14 cellular contexts compared by ENCODE assay signal in the genomic region with DNA sequence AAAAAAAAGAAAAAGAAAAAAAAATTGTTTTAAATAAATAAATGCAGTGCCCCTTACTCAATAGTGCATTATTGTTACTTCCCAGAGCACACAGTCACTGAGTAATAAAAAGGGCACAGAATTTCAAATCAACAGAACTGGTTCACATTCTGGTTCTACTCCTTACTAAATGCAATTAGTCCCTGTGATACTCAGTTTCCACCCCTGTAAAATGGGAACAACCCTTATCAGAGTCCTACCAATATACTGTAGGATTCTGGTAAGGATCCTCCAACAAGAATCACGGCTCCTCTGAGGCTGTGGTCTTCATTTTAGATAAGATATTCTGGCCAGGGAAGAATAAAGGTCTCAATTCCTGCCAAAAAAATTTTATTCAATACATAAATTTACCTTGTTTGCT. TPM values are rescaled to one million over a fixed set of nuclear protein-coding genes. Genes with fewer than 3 reads are reported as not detected.
A peak's percentile ranks its signal among the peaks of the same experiment; 100 is the strongest.
DNase-seq lines count a peak whose midpoint lies in the region; ATAC-seq and TF ChIP-seq lines count a peak whose summit lies in the region.
"Had no signal": no experiment of that assay in that cellular context is flagged by ENCODE, and none has a peak within 500 bp of the region (broad histone marks: within the 10 kb centered on the region; RNA-seq: fewer than 3 reads in every experiment).

No MANE protein-coding gene starts in this region.

- no peak overlapping the region for H3K4me3 ChIP-seq in HCT116 (replicated peaks in 1 of 2; ENCODE audit: low read depth in 1 of 2, low read length in 2 of 2)
- H3K4me3 ChIP-seq in adrenal gland, result no peak overlapping the region
- H3K4me3 ChIP-seq in mesendoderm (ENCODE audit: low read length), result no peak overlapping the region
- H3K4me3 ChIP-seq in testis, result no peak overlapping the region
- H3K4me3 ChIP-seq: pancreas had no signal

- no peaks in the 10 kb centered on the region for H3K9me3 Mint-ChIP-seq in natural killer cell
- H3K9me3 Mint-ChIP-seq: activated CD4-positive, alpha-beta T cell treated with anti-CD3 and anti-CD28 coated beads, Interleukin-2, amount 10 ng/mL, durations not matched to agents 24 days and 14 days; CD8-positive, alpha-beta memory T cell had no signal

- H2BK5ac ChIP-seq in mesendoderm (ENCODE audit: low read length), result no peak overlapping the region

- peaks cover 56 to 68% of the 10 kb centered on the region in 2 experiments for H3K4me1 ChIP-seq in HCT116 (ENCODE audit: control insufficient read depth in 1 of 2, insufficient read depth in 2 of 2, low read length in 2 of 2)
- H3K4me1 ChIP-seq in adrenal gland (replicated peaks in 1 of 2), result peaks cover 24 to 65% of the 10 kb centered on the region in 2 donors
- peaks cover 20% of the 10 kb centered on the region for H3K4me1 ChIP-seq in mesendoderm (ENCODE audit: control insufficient read depth, low read depth, low read length)
- peaks cover 32% of the 10 kb centered on the region for H3K4me1 ChIP-seq in testis

- H4K8ac ChIP-seq in mesendoderm (ENCODE audit: low read depth, low read length), result no peak overlapping the region

- H3K9ac ChIP-seq in HCT116 (ENCODE audit: low read length) (peak overlapping the region; percentile 5; the same call in 1 of the 2 replicates), mesendoderm (ENCODE audit: low read length) (no peak overlapping the region)

- H3K4me3 Mint-ChIP-seq in natural killer cell, result no peak overlapping the region
- H3K4me3 Mint-ChIP-seq: activated CD4-positive, alpha-beta T cell treated with anti-CD3 and anti-CD28 coated beads, Interleukin-2, amount 10 ng/mL, durations not matched to agents 24 days and 14 days had no signal

- no peak overlapping the region for H3K4ac ChIP-seq in mesendoderm (ENCODE audit: low read depth, low read length)

- H3K79me2 ChIP-seq in HCT116 (ENCODE audit: insufficient read depth, low read length), result no peaks in the 10 kb centered on the region
- peaks cover 58% of the 10 kb centered on the region for H3K79me2 ChIP-seq in mesendoderm (ENCODE audit: control insufficient read depth, insufficient read depth, low read length)

- H3K36me3 ChIP-seq in HCT116 (ENCODE audit: control insufficient read depth in 1 of 2, insufficient read depth in 2 of 2, low read length in 2 of 2) (peaks cover 0 to 3% of the 10 kb centered on the region in 2 experiments; a peak in 1 of 4 replicates), adrenal gland (replicated peaks in 1 of 2) (peaks cover 0 to 10% of the 10 kb centered on the region in 2 donors), mesendoderm (ENCODE audit: control insufficient read depth, insufficient read depth, low read length) (peaks cover 23% of the 10 kb centered on the region), testis (ENCODE audit: low read depth, missing control alignments) (no peaks in the 10 kb centered on the region)
- H3K36me3 ChIP-seq: pancreas had no signal

- no peak overlapping the region for H2BK120ac ChIP-seq in mesendoderm (ENCODE audit: low read depth, low read length)

- peak overlapping the region; percentile 32 for H3K18ac ChIP-seq in mesendoderm (ENCODE audit: low read length)

- CTCF ChIA-PET in HCT116 (lab: Charles Lee), result interaction anchor here (1.3 kb wide), 1 partner anchor 9 kb away, joined by 4 read pairs; no protein-coding TSS in a partner anchor

- peaks cover 20 to 36% of the 10 kb centered on the region in 2 donors for H3K27me3 Mint-ChIP-seq in natural killer cell (ENCODE audit: low read depth in 2 of 2)

- intact Hi-C loops in HCT116 (cut with micrococcal nuclease) (no loop called here), adrenal gland (cut with DNase I) (no loop called here), testis (cut with DNase I; ENCODE audit: low total_unique reads) (no loop called here), natural killer cell (cut with micrococcal nuclease) (no loop called here)

- peaks cover 41% of the 10 kb centered on the region for H3K79me1 ChIP-seq in mesendoderm (ENCODE audit: low read length)

- peaks cover 17 to 22% of the 10 kb centered on the region in 2 donors for H3K4me1 Mint-ChIP-seq in natural killer cell

- no peak overlapping the region for H3K27ac Mint-ChIP-seq in natural killer cell
- H3K27ac Mint-ChIP-seq: activated CD4-positive, alpha-beta T cell treated with anti-CD3 and anti-CD28 coated beads, Interleukin-2, amount 10 ng/mL, durations not matched to agents 24 days and 14 days had no signal

- no peak for TF ChIP-seq CTCF in HCT116 (IDR thresholded peaks at IDR 0.05 in 2 of 3, conservative IDR thresholded peaks at IDR 0.05 in 1 of 3; ENCODE audit: borderline replicate concordance in 1 of 3, insufficient read depth in 1 of 3, low read depth in 2 of 3, low read length in 2 of 3)
- TF ChIP-seq CTCF in adrenal gland (IDR thresholded peaks at IDR 0.05), result no peak
- TF ChIP-seq CTCF in testis (IDR thresholded peaks at IDR 0.05), result no peak
- TF ChIP-seq CTCF in natural killer cell (IDR thresholded peaks at IDR 0.05), result no peak

- no peak overlapping the region for H4K5ac ChIP-seq in mesendoderm (ENCODE audit: low read length)

- H3K9me3 ChIP-seq in HCT116 (ENCODE audit: control insufficient read depth in 1 of 2, insufficient read depth in 1 of 2, low read depth in 1 of 2, low read length in 2 of 2) (no peaks in the 10 kb centered on the region), adrenal gland (replicated peaks in 1 of 3) (no peaks in the 10 kb centered on the region), testis (no peaks in the 10 kb centered on the region)
- H3K9me3 ChIP-seq: pancreas had no signal

- H3K36me3 Mint-ChIP-seq in natural killer cell, result no peaks in the 10 kb centered on the region
- H3K36me3 Mint-ChIP-seq: CD8-positive, alpha-beta memory T cell had no signal

- no peaks in the 10 kb centered on the region for H4K20me1 ChIP-seq in HCT116 (ENCODE audit: insufficient read depth)

- H2AK5ac ChIP-seq in mesendoderm (ENCODE audit: low read length), result no peak overlapping the region

- no peak overlapping the region for H3K23ac ChIP-seq in mesendoderm (ENCODE audit: low read length)

- H2AFZ ChIP-seq in HCT116 (ENCODE audit: low read depth, low read length, poor library complexity, severe bottlenecking), result no peak overlapping the region

- TF ChIP-seq RAD21 in HCT116 (IDR thresholded peaks at IDR 0.05; ENCODE audit: low read depth), result no peak

- RAD21 ChIA-PET in HCT116 (lab: Charles Lee; ENCODE audit: low non-redundant PET in 1 of 2, low total read pairs in 2 of 2, uncharacterized antibody in 2 of 2, unreplicated experiment in 2 of 2), result no interaction called here

- TF ChIP-seq POLR2A in HCT116 (IDR thresholded peaks at IDR 0.05; ENCODE audit: borderline replicate concordance, extremely low read depth, insufficient read depth, insufficient read length) (no peak), adrenal gland (IDR thresholded peaks at IDR 0.05) (no peak), testis (IDR thresholded peaks at IDR 0.05) (no peak)

- DNase-seq in HCT116 (ENCODE audit: low read depth, low spot score) (no peak), adrenal gland (no peak), mesendoderm (no peak), testis (no peak), DMS53 treated with DMSO at 0.1 percent for 48 hours (lab: John Stamatoyannopoulos, UW; ENCODE audit: unreplicated experiment) (no peak), natural killer cell (no peak), NK-92 (lab: John Stamatoyannopoulos, UW; ENCODE audit: unreplicated experiment) (no peak), AML-193 (lab: John Stamatoyannopoulos, UW) (no peak)
- DNase-seq: activated CD4-positive, alpha-beta T cell treated with anti-CD3 and anti-CD28 coated beads, Interleukin-2, amount 10 ng/mL, durations not matched to agents 24 days and 14 days; anterior cingulate cortex; CD8-positive, alpha-beta memory T cell; effector CD4-positive, alpha-beta T cell; head of caudate nucleus; pancreas had no signal

- H2BK15ac ChIP-seq in mesendoderm (replicated peaks; ENCODE audit: low read depth), result no peak overlapping the region

- no peak overlapping the region for H3K4me2 ChIP-seq in HCT116 (ENCODE audit: low read length)
- H3K4me2 ChIP-seq in mesendoderm (ENCODE audit: low read length), result no peak overlapping the region

- H3K56ac ChIP-seq in mesendoderm (ENCODE audit: low read length), result no peak overlapping the region

- BruUV-seq in HCT116 (replicated peaks; lab: Mats Ljungman, UMichigan), result no TSS peak

- POLR2A ChIA-PET in HCT116 (lab: Charles Lee), result no interaction called here

- 72 to 83% (median 76%) methylated on average over 1 of the region's 1 CpG for WGBS in adrenal gland, 4 donors
- WGBS in mesendoderm (ENCODE audit: extremely low coverage, insufficient coverage, low lambda C conversion rate), result no CpG with 5 or more reads among the region's 1 CpG
- 61 to 63% methylated on average over 1 of the region's 1 CpG for WGBS in testis, 2 donors

- H3K27me3 ChIP-seq in HCT116 (ENCODE audit: insufficient read depth, low read length) (no peaks in the 10 kb centered on the region), adrenal gland (no peaks in the 10 kb centered on the region), mesendoderm (ENCODE audit: insufficient read depth, low read length, poor library complexity) (no peaks in the 10 kb centered on the region), testis (no peaks in the 10 kb centered on the region)
- H3K27me3 ChIP-seq: pancreas had no signal

- H3K27ac ChIP-seq in HCT116 (ENCODE audit: low read depth, low read length) (no peak overlapping the region), adrenal gland (peak overlapping the region; percentile 51 to 82 (median 75)), mesendoderm (ENCODE audit: low read depth, low read length) (no peak overlapping the region), testis (peak overlapping the region; percentile 18 to 79)

- H3K9me2 ChIP-seq in HCT116 (ENCODE audit: insufficient read depth), result no peaks in the 10 kb centered on the region

- no peak for ATAC-seq in HCT116
- no peak for ATAC-seq in natural killer cell
- ATAC-seq: pancreas had no signal

TF ChIP-seq in HCT116, 20 proteins besides CTCF, POLR2A, EP300 and RAD21 (continues in another document):
- no peak for TF ChIP-seq EZH2 (IDR thresholded peaks at IDR 0.05)

RNA-seq across cellular contexts. Expression of a gene that starts 50.7 kb away (rescaled TPM):
- total RNA-seq in HCT116 (2021; ENCODE audit: unreplicated experiment) (77.8 TPM), adrenal gland (100 to 1,000 TPM in 6 of 8 donors, 10 to 100 TPM in 2; 73.6 to 404 (median 111) TPM), testis (100 to 1,000 TPM in 1 of 2 donors, 10 to 100 TPM in 1; 76.9 to 101 TPM), natural killer cell (1 to 10 TPM; 1.0 to 8.4 (median 5.4) TPM)
- polyA plus RNA-seq in HCT116 (2012), result 96.5 and 115 TPM in 2 replicates
- polyA plus RNA-seq in adrenal gland (10 to 100 TPM; 22.8 to 30.8 (median 25.6) TPM), testis (ENCODE audit: insufficient read depth, low read depth, low replicate concordance) (46.0 TPM)
- polyA plus RNA-seq in mesendoderm (2013, experiment 1 of 2), result 201 TPM
- polyA plus RNA-seq in mesendoderm (2013, experiment 2 of 2), result 194 TPM

Comparison
In these comparisons a context has a peak if more than half of its experiments do, and no peak if none do; other contexts are left out.
1. H3K27ac ChIP-seq: peak in adrenal gland (5 of 5) and testis (2 of 2); none in HCT116 (single experiment) and mesendoderm (single experiment).